24 cellular contexts compared by ENCODE assay signal in genomic region chr1:180486092-180486491, GRCh38. TPM values are rescaled to one million over a fixed set of nuclear protein-coding genes. Genes with fewer than 3 reads are reported as not detected.
A peak's percentile ranks its signal among the peaks of the same experiment; 100 is the strongest.
DNase-seq lines count a peak whose midpoint lies in the region; ATAC-seq, FAIRE-seq and TF ChIP-seq lines count a peak whose summit lies in the region.
"Had no signal": no experiment of that assay in that cellular context is flagged by ENCODE, and none has a peak within 500 bp of the region (broad histone marks: within the 10 kb centered on the region; RNA-seq: fewer than 3 reads in every experiment).

No MANE protein-coding gene starts in this region.

- ATAC-seq in GM23338 (peak; percentile 84), memory B cell (ENCODE audit: low read depth) (no peak), pancreas (no peak), HG03097 (IDR thresholded peaks at IDR 0.05; ENCODE audit: low FRiP score, unreplicated experiment) (no peak)
- ATAC-seq: gastrocnemius medialis, T-helper 17 cell had no signal

- no peak overlapping the region for H2AFZ ChIP-seq in GM23338

- H3K27ac Mint-ChIP-seq in GM23338, result 0 out of 2 replicates have a peak overlapping the region, but pooled peaks have one; percentile 11
- H3K27ac Mint-ChIP-seq in memory B cell, result peak overlapping the region; percentile 73
- H3K27ac Mint-ChIP-seq: nephron progenitor cell; stimulated activated naive CD8-positive, alpha-beta T cell treated with anti-CD3 and anti-CD28 coated beads, Interleukin-15, Interleukin-2, amounts not matched to agents 100 ng/mL and 50 ng/mL, for 24 hours; T-helper 17 cell had no signal

- H3K27me3 ChIP-seq in GM23338 (ENCODE audit: insufficient read depth), result no peaks in the 10 kb centered on the region
- H3K27me3 ChIP-seq in pancreas, result no peaks in the 10 kb centered on the region
- no peaks in the 10 kb centered on the region for H3K27me3 ChIP-seq in effector memory CD4-positive, alpha-beta T cell (replicated peaks; ENCODE audit: control insufficient read depth, insufficient read depth, low read length, poor library complexity, severe bottlenecking)
- H3K27me3 ChIP-seq: dorsolateral prefrontal cortex, gastrocnemius medialis, transverse colon had no signal

- peak overlapping the region; percentile 37 for H3K4me2 ChIP-seq in GM23338

- no peak for FAIRE-seq in pancreas (lab: Jason Lieb, UNC)

- no peaks in the 10 kb centered on the region for H3K9me2 ChIP-seq in GM23338 (ENCODE audit: insufficient read depth)

- peaks cover 8% of the 10 kb centered on the region for H3K79me2 ChIP-seq in GM23338 (replicated peaks; ENCODE audit: insufficient read depth)

- DNase-seq in GM23338 (ENCODE audit: low spot score), result peak; percentile 31
- peak; percentile 92 for DNase-seq in NCI-H345 treated with DMSO at 0.1 percent for 48 hours (lab: John Stamatoyannopoulos, UW; ENCODE audit: unreplicated experiment)
- no peak for DNase-seq in memory B cell (ENCODE audit: low spot score in 2 of 2)
- DNase-seq in pancreas, result no peak
- DNase-seq in effector memory CD4-positive, alpha-beta T cell, result no peak
- DNase-seq: activated CD4-positive, alpha-beta T cell treated with anti-CD3 and anti-CD28 coated beads, Interleukin-2, amount 50 U/mL, for 4 hours; activated gamma-delta T cell treated with Interleukin-2 at 50 U/mL for 16 hours; AML-193; caudate nucleus; dorsolateral prefrontal cortex; gastrocnemius medialis; KBM-7; nephron progenitor cell; SIG-M5; stimulated activated CD4-positive, alpha-beta T cell treated with anti-CD3 and anti-CD28 coated beads, Interleukin-2, amount 100 ng/mL, for 48 hours; T-helper 17 cell; transverse colon had no signal

- H3K9me3 Mint-ChIP-seq in GM23338 (no peaks in the 10 kb centered on the region), memory B cell (no peaks in the 10 kb centered on the region)
- H3K9me3 Mint-ChIP-seq: nephron progenitor cell; stimulated activated naive CD8-positive, alpha-beta T cell treated with anti-CD3 and anti-CD28 coated beads, Interleukin-15, Interleukin-2, amounts not matched to agents 100 ng/mL and 50 ng/mL, for 24 hours had no signal

- no peak for TF ChIP-seq EP300 in Ishikawa (IDR thresholded peaks at IDR 0.05; ENCODE audit: borderline replicate concordance)

- H3K4me1 ChIP-seq in GM23338 (ENCODE audit: insufficient read depth), result peaks cover 26% of the 10 kb centered on the region
- no peaks in the 10 kb centered on the region for H3K4me1 ChIP-seq in pancreas
- H3K4me1 ChIP-seq in effector memory CD4-positive, alpha-beta T cell (ENCODE audit: control insufficient read depth, insufficient read depth, low read length, poor library complexity, severe bottlenecking), result no peaks in the 10 kb centered on the region
- H3K4me1 ChIP-seq: prostate gland had no signal

- no peak for TF ChIP-seq RAD21 in Ishikawa (IDR thresholded peaks at IDR 0.05; ENCODE audit: low read depth)

- WGBS in pancreas, 2 donors, result 91 to 100% methylated on average over 1 of the region's 1 CpG

- H3K36me3 Mint-ChIP-seq in GM23338 (ENCODE audit: low read depth) (peaks cover 13% of the 10 kb centered on the region), memory B cell (peaks cover 12% of the 10 kb centered on the region)

- H3K27ac ChIP-seq in GM23338 (ENCODE audit: low read depth) (no peak overlapping the region), pancreas (no peak overlapping the region)
- no peak overlapping the region for H3K27ac ChIP-seq in effector memory CD4-positive, alpha-beta T cell (ENCODE audit: insufficient read depth, low read length, poor library complexity, severe bottlenecking)
- H3K27ac ChIP-seq: dorsolateral prefrontal cortex, gastrocnemius medialis, HL-60, prostate gland, skin epidermis, transverse colon, VCaP had no signal

- H3K9me3 ChIP-seq in pancreas, result no peaks in the 10 kb centered on the region
- no peaks in the 10 kb centered on the region for H3K9me3 ChIP-seq in effector memory CD4-positive, alpha-beta T cell (ENCODE audit: control insufficient read depth, low read length)
- H3K9me3 ChIP-seq: gastrocnemius medialis, prostate gland, transverse colon had no signal

- intact Hi-C loops in pancreas (cut with DNase I), result no loop called here

- H3K36me3 ChIP-seq in GM23338 (ENCODE audit: insufficient read depth) (no peaks in the 10 kb centered on the region), pancreas (no peaks in the 10 kb centered on the region)
- H3K36me3 ChIP-seq in effector memory CD4-positive, alpha-beta T cell (ENCODE audit: control insufficient read depth, insufficient read depth, low read length), result peaks cover 7% of the 10 kb centered on the region
- H3K36me3 ChIP-seq: prostate gland had no signal

- H3K4me3 Mint-ChIP-seq in GM23338, result no peak overlapping the region
- no peak overlapping the region for H3K4me3 Mint-ChIP-seq in memory B cell
- H3K4me3 Mint-ChIP-seq: nephron progenitor cell; stimulated activated naive CD8-positive, alpha-beta T cell treated with anti-CD3 and anti-CD28 coated beads, Interleukin-15, Interleukin-2, amounts not matched to agents 100 ng/mL and 50 ng/mL, for 24 hours; T-helper 17 cell had no signal

- H4K20me1 ChIP-seq in GM23338 (replicated peaks; ENCODE audit: insufficient read depth), result no peaks in the 10 kb centered on the region; the same call in 1 of the 2 replicates

- no peak overlapping the region for H3K4me3 ChIP-seq in GM23338
- H3K4me3 ChIP-seq in pancreas, result no peak overlapping the region
- H3K4me3 ChIP-seq in effector memory CD4-positive, alpha-beta T cell (ENCODE audit: insufficient read depth, low read depth, low read length, poor library complexity, severe bottlenecking), result no peak overlapping the region
- H3K4me3 ChIP-seq: dorsolateral prefrontal cortex, gastrocnemius medialis, prostate gland, skin epidermis, transverse colon had no signal

- TF ChIP-seq CTCF in GM23338 (conservative IDR thresholded peaks at IDR 0.05; ENCODE audit: low read depth in 2 of 2) (no peak), pancreas (IDR thresholded peaks at IDR 0.05) (no peak)

- no peaks in the 10 kb centered on the region for H3F3A ChIP-seq in GM23338 (replicated peaks; ENCODE audit: low read depth)

- H3K27me3 Mint-ChIP-seq in GM23338 (ENCODE audit: insufficient read depth, low read depth, poor library complexity) (peaks cover 2% of the 10 kb centered on the region), memory B cell (no peaks in the 10 kb centered on the region)
- H3K27me3 Mint-ChIP-seq: stimulated activated naive CD8-positive, alpha-beta T cell treated with anti-CD3 and anti-CD28 coated beads, Interleukin-15, Interleukin-2, amounts not matched to agents 100 ng/mL and 50 ng/mL, for 24 hours; T-helper 17 cell had no signal

- peaks cover 31% of the 10 kb centered on the region for H3K4me1 Mint-ChIP-seq in GM23338
- H3K4me1 Mint-ChIP-seq in memory B cell, result peaks cover 9% of the 10 kb centered on the region
- H3K4me1 Mint-ChIP-seq: nephron progenitor cell had no signal

TF ChIP-seq in GM23338, 12 proteins besides CTCF, POLR2A, EP300 and RAD21 (continues in another document):
- TF ChIP-seq CREB1 (CRISPR knock-in tag; IDR thresholded peaks at IDR 0.05; ENCODE audit: low read depth), result no peak

TF ChIP-seq in Ishikawa, 13 proteins besides CTCF, POLR2A, EP300 and RAD21:
- peak; percentile 65 for TF ChIP-seq NFIC (IDR thresholded peaks at IDR 0.05)
- TF ChIP-seq, protein P1, sequence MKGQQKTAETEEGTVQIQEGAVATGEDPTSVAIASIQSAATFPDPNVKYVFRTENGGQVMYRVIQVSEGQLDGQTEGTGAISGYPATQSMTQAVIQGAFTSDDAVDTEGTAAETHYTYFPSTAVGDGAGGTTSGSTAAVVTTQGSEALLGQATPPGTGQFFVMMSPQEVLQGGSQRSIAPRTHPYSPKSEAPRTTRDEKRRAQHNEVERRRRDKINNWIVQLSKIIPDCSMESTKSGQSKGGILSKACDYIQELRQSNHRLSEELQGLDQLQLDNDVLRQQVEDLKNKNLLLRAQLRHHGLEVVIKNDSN (IDR thresholded peaks at IDR 0.05), result no peak

RNA-seq across cellular contexts. Expression of gene ACBD6, which starts 16.3 kb away (rescaled TPM):
- total RNA-seq in GM23338 (2014; rRNA removed; shearing (Covaris generic)), result 65.9 and 75.7 TPM in 2 replicates
- polyA plus RNA-seq in GM23338 (2016; fragmentation: Nextera tagmentation; extraction: Ambion mirVana), result 88.8 and 91.5 TPM in 2 replicates
- total RNA-seq in pancreas, result 10 to 100 TPM; 15.0 to 20.7 (median 16.2) TPM
- polyA plus RNA-seq in pancreas, result 10 to 100 TPM; 23.0 to 25.1 TPM

Comparison
In these comparisons a context has a peak if more than half of its experiments do, and no peak if none do; other contexts are left out.
1. DNase-seq: peak in GM23338 (single experiment) and NCI-H345 treated with DMSO at 0.1 percent for 48 hours (single experiment); none in memory B cell (0 of 2), pancreas (0 of 6) and effector memory CD4-positive, alpha-beta T cell (0 of 3).